1 cellular context compared by ENCODE assay signal in genomic region chr19:11911937-11912336, GRCh38. TPM values are rescaled to one million over a fixed set of nuclear protein-coding genes. Genes with fewer than 3 reads are reported as not detected.
"Had no signal": no experiment of that assay in that cellular context is flagged by ENCODE, and none has a peak within 500 bp of the region (broad histone marks: within the 10 kb centered on the region; RNA-seq: fewer than 3 reads in every experiment).

No MANE protein-coding gene starts in this region.

RNA-seq across cellular contexts. Expression of gene ZNF700, which starts 13.0 kb away (rescaled TPM):
- total RNA-seq: astrocyte had no signal

RNA-seq across cellular contexts. Expression of gene ZNF69, which starts 24.4 kb away (rescaled TPM):
- total RNA-seq: astrocyte had no signal

RNA-seq across cellular contexts. Expression of gene ZNF763, which starts 52.9 kb away (rescaled TPM):
- total RNA-seq: astrocyte had no signal
